Comparison of ENCODE assay signal across 8 cellular contexts in the genomic region with DNA sequence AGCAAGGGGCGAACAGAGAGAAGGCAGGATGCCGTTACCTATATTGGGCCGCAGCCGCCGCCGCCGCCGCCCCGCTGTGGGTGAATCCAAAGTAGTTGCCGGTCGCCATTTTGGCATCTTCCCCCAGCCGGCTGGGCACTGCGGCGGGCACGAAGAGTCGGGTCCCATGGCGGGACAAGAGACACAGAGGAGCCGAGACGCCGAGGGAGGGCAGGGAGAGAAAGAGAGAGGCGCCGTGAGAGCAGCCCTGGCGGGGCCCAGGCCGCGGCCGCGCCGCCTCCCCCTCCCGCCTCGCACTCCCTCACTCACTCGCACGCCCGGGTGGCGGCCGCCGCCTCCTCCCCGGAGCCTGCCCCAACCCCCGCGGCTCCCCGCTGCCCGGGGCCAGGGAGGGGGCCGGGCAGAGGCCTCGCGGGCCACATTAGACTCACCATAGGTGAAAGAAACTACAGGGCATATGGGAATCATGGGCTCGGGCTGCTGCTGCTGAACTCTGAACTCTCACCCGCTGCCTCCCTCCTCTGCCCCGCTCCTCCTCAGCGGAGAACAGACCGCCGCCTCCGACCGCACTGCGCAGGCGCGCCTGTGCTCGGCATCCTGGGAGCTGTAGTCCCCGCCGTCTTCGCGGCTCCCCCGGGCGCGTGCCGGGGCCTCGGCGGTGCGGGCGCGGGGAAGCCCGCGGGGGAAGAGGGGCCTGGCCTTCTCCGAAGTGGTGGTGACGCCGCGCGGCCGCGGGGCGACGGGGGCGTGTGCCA. TPM values are rescaled to one million over a fixed set of nuclear protein-coding genes. Genes with fewer than 3 reads are reported as not detected.
DNase-seq lines count a peak whose midpoint lies in the region; ATAC-seq and TF ChIP-seq lines count a peak whose summit lies in the region.

A gene (minus strand): TSS at position 550 of the 755 bp plus-strand sequence. CDS start 82 bp downstream, at position 468.

- H3K36me3 Mint-ChIP-seq in activated naive CD8-positive, alpha-beta T cell = peaks cover 2% of the 10 kb centered on the region
- H3K36me3 Mint-ChIP-seq in glutamatergic neuron (ENCODE audit: unreplicated experiment) (no peaks in the 10 kb centered on the region), osteocyte (ENCODE audit: unreplicated experiment) (no peaks in the 10 kb centered on the region)

- DNase-seq in GM12864 (ENCODE audit: low read depth) = peak; percentile 60
- peak; percentile 87 for DNase-seq in NCI-H1105 treated with DMSO at 0.1 percent for 48 hours (lab: John Stamatoyannopoulos, UW)
- peak; percentile 87 for DNase-seq in SKM-1 treated with dmso at 0.1 percent for 144 hours (lab: John Stamatoyannopoulos, UW; ENCODE audit: unreplicated experiment)
- DNase-seq in glutamatergic neuron = peak; percentile 96
- peak; percentile 97 for DNase-seq in osteocyte (ENCODE audit: extremely low spot score, unreplicated experiment)
- DNase-seq in thoracic aorta (ENCODE audit: low spot score) = peak; percentile 75

- peaks cover 12 to 40% of the 10 kb centered on the region in 2 donors for H3K4me1 ChIP-seq in thoracic aorta (ENCODE audit: control insufficient read depth in 1 of 2, low read depth in 2 of 2)

- H3K4me3 ChIP-seq in GM12864 (ENCODE audit: low read depth, low read length) (peak within 1 kb of the TSS; percentile 61), thoracic aorta (peak within 1 kb of the TSS; percentile 98)

- H3K4me1 Mint-ChIP-seq in activated naive CD8-positive, alpha-beta T cell (ENCODE audit: low read depth) = peaks cover 39% of the 10 kb centered on the region
- H3K4me1 Mint-ChIP-seq in glutamatergic neuron (ENCODE audit: low read depth, unreplicated experiment) (peaks cover 14% of the 10 kb centered on the region), osteocyte (ENCODE audit: unreplicated experiment) (peaks cover 32% of the 10 kb centered on the region)

- TF ChIP-seq CTCF in GM12864 (IDR thresholded peaks at IDR 0.05; ENCODE audit: low read depth, low read length, missing control alignments) (no peak), glutamatergic neuron (IDR thresholded peaks at IDR 0.05; ENCODE audit: partially characterized antibody, unreplicated experiment) (no peak), osteocyte (IDR thresholded peaks at IDR 0.05) (no peak), thoracic aorta (IDR thresholded peaks at IDR 0.05) (no peak)

- ATAC-seq in HG02678 (IDR thresholded peaks at IDR 0.05; ENCODE audit: unreplicated experiment) (peak; percentile 80), thoracic aorta (ENCODE audit: insufficient number of reproducible peaks, low FRiP score, low read depth) (peak; percentile 88)

- no peaks in the 10 kb centered on the region for H3K27me3 ChIP-seq in thoracic aorta (replicated peaks; ENCODE audit: insufficient read depth)

- H3K36me3 ChIP-seq in thoracic aorta = no peaks in the 10 kb centered on the region

- peak within 1 kb of the TSS; percentile 96 for H3K4me3 Mint-ChIP-seq in activated naive CD8-positive, alpha-beta T cell
- peak within 1 kb of the TSS; percentile 95 for H3K4me3 Mint-ChIP-seq in glutamatergic neuron (ENCODE audit: unreplicated experiment)
- H3K4me3 Mint-ChIP-seq in osteocyte (ENCODE audit: unreplicated experiment) = peak within 1 kb of the TSS; percentile 92

- peak within 1 kb of the TSS; percentile 94 for H3K27ac Mint-ChIP-seq in activated naive CD8-positive, alpha-beta T cell
- H3K27ac Mint-ChIP-seq in glutamatergic neuron (ENCODE audit: unreplicated experiment) (peak within 1 kb of the TSS; percentile 90), osteocyte (ENCODE audit: unreplicated experiment) (peak within 1 kb of the TSS; percentile 95)

- peak within 1 kb of the TSS; percentile 95 for H3K27ac ChIP-seq in thoracic aorta

- H3K27me3 Mint-ChIP-seq in activated naive CD8-positive, alpha-beta T cell = no peaks in the 10 kb centered on the region
- peaks cover 7% of the 10 kb centered on the region for H3K27me3 Mint-ChIP-seq in glutamatergic neuron (ENCODE audit: unreplicated experiment)
- H3K27me3 Mint-ChIP-seq in osteocyte (ENCODE audit: unreplicated experiment) = no peaks in the 10 kb centered on the region

- no peaks in the 10 kb centered on the region for H3K9me3 ChIP-seq in thoracic aorta

- no peaks in the 10 kb centered on the region for H3K9me3 Mint-ChIP-seq in activated naive CD8-positive, alpha-beta T cell (ENCODE audit: low read depth)
- peaks cover 5% of the 10 kb centered on the region for H3K9me3 Mint-ChIP-seq in glutamatergic neuron (ENCODE audit: unreplicated experiment)
- H3K9me3 Mint-ChIP-seq in osteocyte (ENCODE audit: unreplicated experiment) = no peaks in the 10 kb centered on the region

RNA-seq across cellular contexts. Expression of the gene that starts here (rescaled TPM):
- total RNA-seq in glutamatergic neuron (ENCODE audit: unreplicated experiment) (84.5 TPM), osteocyte (85.6 and 87.1 TPM in 2 replicates), thoracic aorta (10 to 100 TPM; 54.2 to 78.6 TPM)

Comparison
In these comparisons a context has a peak if more than half of its experiments do, and no peak if none do; other contexts are left out.
1. Peak in every context shown above with its lines: DNase-seq, ATAC-seq, H3K4me3 ChIP-seq and H3K27ac ChIP-seq.